Comparison of ENCODE assay signal across 8 cellular contexts in genomic region chr1:67430358-67431155, GRCh38. TPM values are rescaled to one million over a fixed set of nuclear protein-coding genes. Genes with fewer than 3 reads are reported as not detected.
DNase-seq lines count a peak whose midpoint lies in the region; ATAC-seq and TF ChIP-seq lines count a peak whose summit lies in the region.

Gene SERBP1 (minus strand): TSS chr1:67430402. CDS start chr1:67430300, 102 bp downstream.

- H2AK5ac ChIP-seq in trophoblast cell (ENCODE audit: low read length) = peak within 1 kb of the TSS; percentile 90

- H3K27ac ChIP-seq in cardiac muscle cell (peak within 1 kb of the TSS; percentile 84), trophoblast cell (ENCODE audit: low read depth, low read length) (peak within 1 kb of the TSS; percentile 60), transverse colon (peak within 1 kb of the TSS; percentile 92 to 94 (median 92))

- H4K12ac ChIP-seq in trophoblast cell (ENCODE audit: low read depth, low read length) = peak within 1 kb of the TSS; percentile 68

- peaks cover 13% of the 10 kb centered on the region for H3K79me1 ChIP-seq in trophoblast cell (ENCODE audit: low read length)

- H3K4me2 ChIP-seq in trophoblast cell (ENCODE audit: low read length) = peak within 1 kb of the TSS; percentile 88

- no peak for TF ChIP-seq EP300 in transverse colon (IDR thresholded peaks at IDR 0.05; ENCODE audit: low read depth)

- H3K23ac ChIP-seq in trophoblast cell (ENCODE audit: low read length) = peak within 1 kb of the TSS; percentile 11

- peaks cover 31% of the 10 kb centered on the region for H3K4me1 ChIP-seq in adipocyte (ENCODE audit: control insufficient read depth, insufficient read depth, low read length)
- H3K4me1 ChIP-seq in cardiac muscle cell (ENCODE audit: low read depth) = peaks cover 52% of the 10 kb centered on the region
- no peaks in the 10 kb centered on the region for H3K4me1 ChIP-seq in trophoblast cell (ENCODE audit: control insufficient read depth in 1 of 2, insufficient read depth in 2 of 2, low read length in 2 of 2)
- peaks cover 6 to 39% (median 22%) of the 10 kb centered on the region in 4 donors for H3K4me1 ChIP-seq in transverse colon

- peak within 1 kb of the TSS; percentile 69 for H4K8ac ChIP-seq in trophoblast cell (ENCODE audit: low read depth, low read length)

- peak; percentile 88 for ATAC-seq in HG02798 (IDR thresholded peaks at IDR 0.05; ENCODE audit: poor library complexity, unreplicated experiment)

- peak within 1 kb of the TSS; percentile 29 for H2BK120ac ChIP-seq in trophoblast cell (ENCODE audit: insufficient read depth, low read length, poor library complexity)

- peak; percentile 55 for TF ChIP-seq POLR2A in transverse colon (IDR thresholded peaks at IDR 0.05)

- H2AFZ ChIP-seq in trophoblast cell (ENCODE audit: insufficient read depth, low read length, poor library complexity) = peak within 1 kb of the TSS; percentile 92

- peak within 1 kb of the TSS; percentile 87 for H3K14ac ChIP-seq in trophoblast cell (ENCODE audit: low read length)

- H3K9me3 ChIP-seq in adipocyte (ENCODE audit: control insufficient read depth, low read length) (no peaks in the 10 kb centered on the region), cardiac muscle cell (ENCODE audit: low read depth) (no peaks in the 10 kb centered on the region), trophoblast cell (ENCODE audit: insufficient read depth, low read depth, low read length) (no peaks in the 10 kb centered on the region), transverse colon (no peaks in the 10 kb centered on the region)

- peaks cover 15% of the 10 kb centered on the region for H3K79me2 ChIP-seq in trophoblast cell (ENCODE audit: control insufficient read depth, insufficient read depth, low read length, poor library complexity)

- DNase-seq in NCI-H1436 (lab: John Stamatoyannopoulos, UW) (peak; percentile 96), T follicular helper cell (ENCODE audit: low read depth) (peak; percentile 95), adipocyte (ENCODE audit: low read depth) (peak; percentile 98), cardiac muscle cell (ENCODE audit: low read depth in 1 of 2, low spot score in 1 of 2) (peak; percentile 97 to 98), trophoblast cell (peak; percentile 97 to 99), transverse colon (peak; percentile 96)

- no peak for TF ChIP-seq CTCF in GM12875 (IDR thresholded peaks at IDR 0.05; ENCODE audit: borderline replicate concordance, insufficient read depth, low read depth, low read length)
- no peak for TF ChIP-seq CTCF in cardiac muscle cell (IDR thresholded peaks at IDR 0.05; ENCODE audit: low read depth, low read length)
- TF ChIP-seq CTCF in transverse colon (IDR thresholded peaks at IDR 0.05) = peak in 1 of 5 experiments; percentile 14

- WGBS in trophoblast cell (ENCODE audit: extremely low coverage, insufficient coverage, insufficient read length) = no CpG with 5 or more reads among the region's 62 CpGs
- 0 to 1% methylated on average over 8 to 53 of the region's 62 CpGs for WGBS in transverse colon (ENCODE audit: low coverage in 1 of 2), 2 donors

- peaks cover 7% of the 10 kb centered on the region for H3K36me3 ChIP-seq in adipocyte (ENCODE audit: control insufficient read depth, insufficient read depth, low read length, severe bottlenecking)
- peaks cover 8% of the 10 kb centered on the region for H3K36me3 ChIP-seq in cardiac muscle cell
- peaks cover 5% of the 10 kb centered on the region in 2 experiments for H3K36me3 ChIP-seq in trophoblast cell (ENCODE audit: control insufficient read depth in 1 of 2, insufficient read depth in 2 of 2, low read length in 2 of 2)
- H3K36me3 ChIP-seq in transverse colon = peaks cover 0 to 5% (median 3%) of the 10 kb centered on the region in 4 donors

- peak within 1 kb of the TSS; percentile 100 for H3K4ac ChIP-seq in trophoblast cell (ENCODE audit: low read depth, low read length)

- intact Hi-C loops in transverse colon (cut with DNase I; ENCODE audit: low total_unique reads) = no loop called here

- in situ Hi-C loops in transverse colon (cut with MboI; ENCODE audit: low pct_ligation_motif_present in 1 of 4, low pct_unique_long_range_greater_than_20kb in 1 of 4, low sequenced_read_pairs in 3 of 4) = no loop called here

- H3K18ac ChIP-seq in trophoblast cell (ENCODE audit: low read length) = peak within 1 kb of the TSS; percentile 74

- no peak within 1 kb of the TSS for H2BK12ac ChIP-seq in trophoblast cell (ENCODE audit: low read length)

- H3K9ac ChIP-seq in adipocyte (ENCODE audit: low read length) = peak within 1 kb of the TSS; percentile 95
- peak within 1 kb of the TSS; percentile 96 for H3K9ac ChIP-seq in trophoblast cell (ENCODE audit: low read length)

- H3K27me3 ChIP-seq in adipocyte (replicated peaks; ENCODE audit: control insufficient read depth, insufficient read depth, low read length) = no peaks in the 10 kb centered on the region
- H3K27me3 ChIP-seq in cardiac muscle cell = no peaks in the 10 kb centered on the region
- H3K27me3 ChIP-seq in trophoblast cell (ENCODE audit: insufficient read depth, low read length) = no peaks in the 10 kb centered on the region
- no peaks in the 10 kb centered on the region for H3K27me3 ChIP-seq in transverse colon

- peak within 1 kb of the TSS; percentile 52 for H2BK5ac ChIP-seq in trophoblast cell (ENCODE audit: low read depth, low read length, poor library complexity)

- peak within 1 kb of the TSS; percentile 61 for H4K91ac ChIP-seq in trophoblast cell (ENCODE audit: low read depth, low read length)

- H3K4me3 ChIP-seq in GM12875 (ENCODE audit: low read depth, low read length) = peak within 1 kb of the TSS; percentile 72
- peak within 1 kb of the TSS; percentile 97 for H3K4me3 ChIP-seq in adipocyte (ENCODE audit: low read length)
- peak within 1 kb of the TSS; percentile 97 for H3K4me3 ChIP-seq in cardiac muscle cell
- H3K4me3 ChIP-seq in trophoblast cell (ENCODE audit: low read depth, low read length) = peak within 1 kb of the TSS; percentile 95
- peak within 1 kb of the TSS; percentile 87 to 95 (median 90) for H3K4me3 ChIP-seq in transverse colon

RNA-seq across cellular contexts. Expression of gene SERBP1, which starts in this region (rescaled TPM):
- total RNA-seq in cardiac muscle cell = 255 and 433 TPM in 2 replicates
- polyA plus RNA-seq in cardiac muscle cell = 136 and 202 TPM in 2 replicates
- 248 and 260 TPM in 2 replicates for polyA plus RNA-seq in trophoblast cell (2013)
- 100 to 1,000 TPM in 3 of 4 donors, 10 to 100 TPM in 1; 64.3 to 218 (median 158) TPM for total RNA-seq in transverse colon

Comparison
In these comparisons a context has a peak if more than half of its experiments do, and no peak if none do; other contexts are left out.
1. Peak in every context shown above with its lines: DNase-seq, ATAC-seq, H3K4me3 ChIP-seq and H3K27ac ChIP-seq.